In genomic region chr5:159208508-159209437, GRCh38 we compare ENCODE assay signal across 1 cellular context.
A peak's percentile ranks its signal among the peaks of the same experiment; 100 is the strongest.
TF ChIP-seq lines count a peak whose summit lies in the region.

No MANE protein-coding gene starts in this region.

TF ChIP-seq in HepG2, 621 proteins besides CTCF, POLR2A, EP300 and RAD21 (continued from another document and continues in another):
- TF ChIP-seq ZNF451 (CRISPR knock-in tag; IDR thresholded peaks at IDR 0.05) (no peak), ZNF329 (CRISPR knock-in tag; IDR thresholded peaks at IDR 0.05; ENCODE audit: low read depth) (0 out of 2 replicates have a peak, but pooled peaks have one; percentile 14), KLF12 (CRISPR knock-in tag; IDR thresholded peaks at IDR 0.05; ENCODE audit: borderline replicate concordance) (0 out of 2 replicates have a peak, but pooled peaks have one; percentile 6), HINFP (CRISPR knock-in tag; IDR thresholded peaks at IDR 0.05; ENCODE audit: low read depth) (no peak), TBX2 (CRISPR knock-in tag; IDR thresholded peaks at IDR 0.05; ENCODE audit: borderline replicate concordance) (0 out of 2 replicates have a peak, but pooled peaks have one; percentile 4), POGK (CRISPR knock-in tag; conservative IDR thresholded peaks at IDR 0.05) (peak; percentile 10; the same call in 1 of the 2 replicates), ZFAT (CRISPR knock-in tag; conservative IDR thresholded peaks at IDR 0.05) (0 out of 2 replicates have a peak, but pooled peaks have one; percentile 13), RORA (CRISPR knock-in tag; IDR thresholded peaks at IDR 0.05) (no peak), MAF1 (CRISPR knock-in tag; IDR thresholded peaks at IDR 0.05; ENCODE audit: borderline replicate concordance) (0 out of 2 replicates have a peak, but pooled peaks have one; percentile 5), RBFOX2 (IDR thresholded peaks at IDR 0.05; ENCODE audit: low read depth, low read length) (peak; percentile 69; the same call in 1 of the 2 replicates), NFE2L2 (IDR thresholded peaks at IDR 0.05; ENCODE audit: low read length) (no peak), THAP11 (CRISPR knock-in tag; IDR thresholded peaks at IDR 0.05) (peak; percentile 11; the same call in 1 of the 2 replicates), PHF8 (CRISPR knock-in tag; IDR thresholded peaks at IDR 0.05) (peak; percentile 35), ZNF251 (CRISPR knock-in tag; IDR thresholded peaks at IDR 0.05) (no peak), ZMYM4 (CRISPR knock-in tag; IDR thresholded peaks at IDR 0.05) (0 out of 2 replicates have a peak, but pooled peaks have one; percentile 2), ZNF607 (CRISPR knock-in tag; IDR thresholded peaks at IDR 0.05; ENCODE audit: borderline replicate concordance) (0 out of 2 replicates have a peak, but pooled peaks have one; percentile 20), TAF1 (CRISPR knock-in tag; IDR thresholded peaks at IDR 0.05) (peak; percentile 55; the same call in 1 of the 2 replicates), SRY (CRISPR knock-in tag; IDR thresholded peaks at IDR 0.05) (0 out of 2 replicates have a peak, but pooled peaks have one; percentile 11), ZNF788 (CRISPR knock-in tag; IDR thresholded peaks at IDR 0.05; ENCODE audit: borderline replicate concordance) (0 out of 2 replicates have a peak, but pooled peaks have one; percentile 6), ZNF335 (CRISPR knock-in tag; IDR thresholded peaks at IDR 0.05) (0 out of 2 replicates have a peak, but pooled peaks have one; percentile 2), BRD4 (CRISPR knock-in tag; IDR thresholded peaks at IDR 0.05) (peak; percentile 15; the same call in 1 of the 2 replicates), EEA1 (CRISPR knock-in tag; IDR thresholded peaks at IDR 0.05; ENCODE audit: borderline replicate concordance) (0 out of 2 replicates have a peak, but pooled peaks have one; percentile 2), ZNF709 (CRISPR knock-in tag; IDR thresholded peaks at IDR 0.05) (0 out of 2 replicates have a peak, but pooled peaks have one; percentile 6), RFX3 (CRISPR knock-in tag; IDR thresholded peaks at IDR 0.05) (no peak), ZNF691 (CRISPR knock-in tag; IDR thresholded peaks at IDR 0.05; ENCODE audit: borderline replicate concordance, low read depth) (0 out of 2 replicates have a peak, but pooled peaks have one; percentile 48), ZNF574 (CRISPR knock-in tag; IDR thresholded peaks at IDR 0.05) (0 out of 2 replicates have a peak, but pooled peaks have one; percentile 9), MED13 (CRISPR knock-in tag; IDR thresholded peaks at IDR 0.05) (no peak), NR2C2 (CRISPR knock-in tag; IDR thresholded peaks at IDR 0.05; ENCODE audit: borderline replicate concordance) (no peak), GABPB1 (CRISPR knock-in tag; IDR thresholded peaks at IDR 0.05) (peak; percentile 42; the same call in 1 of the 2 replicates), ZNF264 (CRISPR knock-in tag; IDR thresholded peaks at IDR 0.05) (no peak), ZNF281 (CRISPR knock-in tag; IDR thresholded peaks at IDR 0.05; ENCODE audit: borderline replicate concordance) (peak; percentile 36; the same call in 1 of the 2 replicates), SPEN (CRISPR knock-in tag; IDR thresholded peaks at IDR 0.05; ENCODE audit: low read depth) (no peak)
- TF ChIP-seq, protein P1, sequence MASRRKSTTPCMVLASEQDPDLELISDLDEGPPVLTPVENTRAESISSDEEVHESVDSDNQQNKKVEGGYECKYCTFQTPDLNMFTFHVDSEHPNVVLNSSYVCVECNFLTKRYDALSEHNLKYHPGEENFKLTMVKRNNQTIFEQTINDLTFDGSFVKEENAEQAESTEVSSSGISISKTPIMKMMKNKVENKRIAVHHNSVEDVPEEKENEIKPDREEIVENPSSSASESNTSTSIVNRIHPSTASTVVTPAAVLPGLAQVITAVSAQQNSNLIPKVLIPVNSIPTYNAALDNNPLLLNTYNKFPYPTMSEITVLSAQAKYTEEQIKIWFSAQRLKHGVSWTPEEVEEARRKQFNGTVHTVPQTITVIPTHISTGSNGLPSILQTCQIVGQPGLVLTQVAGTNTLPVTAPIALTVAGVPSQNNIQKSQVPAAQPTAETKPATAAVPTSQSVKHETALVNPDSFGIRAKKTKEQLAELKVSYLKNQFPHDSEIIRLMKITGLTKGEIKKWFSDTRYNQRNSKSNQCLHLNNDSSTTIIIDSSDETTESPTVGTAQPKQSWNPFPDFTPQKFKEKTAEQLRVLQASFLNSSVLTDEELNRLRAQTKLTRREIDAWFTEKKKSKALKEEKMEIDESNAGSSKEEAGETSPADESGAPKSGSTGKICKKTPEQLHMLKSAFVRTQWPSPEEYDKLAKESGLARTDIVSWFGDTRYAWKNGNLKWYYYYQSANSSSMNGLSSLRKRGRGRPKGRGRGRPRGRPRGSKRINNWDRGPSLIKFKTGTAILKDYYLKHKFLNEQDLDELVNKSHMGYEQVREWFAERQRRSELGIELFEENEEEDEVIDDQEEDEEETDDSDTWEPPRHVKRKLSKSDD (CRISPR knock-in tag; IDR thresholded peaks at IDR 0.05; ENCODE audit: low read depth): no peak
- TF ChIP-seq, protein P2, sequence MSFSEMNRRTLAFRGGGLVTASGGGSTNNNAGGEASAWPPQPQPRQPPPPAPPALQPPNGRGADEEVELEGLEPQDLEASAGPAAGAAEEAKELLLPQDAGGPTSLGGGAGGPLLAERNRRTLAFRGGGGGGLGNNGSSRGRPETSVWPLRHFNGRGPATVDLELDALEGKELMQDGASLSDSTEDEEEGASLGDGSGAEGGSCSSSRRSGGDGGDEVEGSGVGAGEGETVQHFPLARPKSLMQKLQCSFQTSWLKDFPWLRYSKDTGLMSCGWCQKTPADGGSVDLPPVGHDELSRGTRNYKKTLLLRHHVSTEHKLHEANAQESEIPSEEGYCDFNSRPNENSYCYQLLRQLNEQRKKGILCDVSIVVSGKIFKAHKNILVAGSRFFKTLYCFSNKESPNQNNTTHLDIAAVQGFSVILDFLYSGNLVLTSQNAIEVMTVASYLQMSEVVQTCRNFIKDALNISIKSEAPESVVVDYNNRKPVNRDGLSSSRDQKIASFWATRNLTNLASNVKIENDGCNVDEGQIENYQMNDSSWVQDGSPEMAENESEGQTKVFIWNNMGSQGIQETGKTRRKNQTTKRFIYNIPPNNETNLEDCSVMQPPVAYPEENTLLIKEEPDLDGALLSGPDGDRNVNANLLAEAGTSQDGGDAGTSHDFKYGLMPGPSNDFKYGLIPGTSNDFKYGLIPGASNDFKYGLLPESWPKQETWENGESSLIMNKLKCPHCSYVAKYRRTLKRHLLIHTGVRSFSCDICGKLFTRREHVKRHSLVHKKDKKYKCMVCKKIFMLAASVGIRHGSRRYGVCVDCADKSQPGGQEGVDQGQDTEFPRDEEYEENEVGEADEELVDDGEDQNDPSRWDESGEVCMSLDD (CRISPR knock-in tag; IDR thresholded peaks at IDR 0.05; ENCODE audit: borderline replicate concordance): 0 out of 2 replicates have a peak, but pooled peaks have one; percentile 15
- TF ChIP-seq, protein P3, sequence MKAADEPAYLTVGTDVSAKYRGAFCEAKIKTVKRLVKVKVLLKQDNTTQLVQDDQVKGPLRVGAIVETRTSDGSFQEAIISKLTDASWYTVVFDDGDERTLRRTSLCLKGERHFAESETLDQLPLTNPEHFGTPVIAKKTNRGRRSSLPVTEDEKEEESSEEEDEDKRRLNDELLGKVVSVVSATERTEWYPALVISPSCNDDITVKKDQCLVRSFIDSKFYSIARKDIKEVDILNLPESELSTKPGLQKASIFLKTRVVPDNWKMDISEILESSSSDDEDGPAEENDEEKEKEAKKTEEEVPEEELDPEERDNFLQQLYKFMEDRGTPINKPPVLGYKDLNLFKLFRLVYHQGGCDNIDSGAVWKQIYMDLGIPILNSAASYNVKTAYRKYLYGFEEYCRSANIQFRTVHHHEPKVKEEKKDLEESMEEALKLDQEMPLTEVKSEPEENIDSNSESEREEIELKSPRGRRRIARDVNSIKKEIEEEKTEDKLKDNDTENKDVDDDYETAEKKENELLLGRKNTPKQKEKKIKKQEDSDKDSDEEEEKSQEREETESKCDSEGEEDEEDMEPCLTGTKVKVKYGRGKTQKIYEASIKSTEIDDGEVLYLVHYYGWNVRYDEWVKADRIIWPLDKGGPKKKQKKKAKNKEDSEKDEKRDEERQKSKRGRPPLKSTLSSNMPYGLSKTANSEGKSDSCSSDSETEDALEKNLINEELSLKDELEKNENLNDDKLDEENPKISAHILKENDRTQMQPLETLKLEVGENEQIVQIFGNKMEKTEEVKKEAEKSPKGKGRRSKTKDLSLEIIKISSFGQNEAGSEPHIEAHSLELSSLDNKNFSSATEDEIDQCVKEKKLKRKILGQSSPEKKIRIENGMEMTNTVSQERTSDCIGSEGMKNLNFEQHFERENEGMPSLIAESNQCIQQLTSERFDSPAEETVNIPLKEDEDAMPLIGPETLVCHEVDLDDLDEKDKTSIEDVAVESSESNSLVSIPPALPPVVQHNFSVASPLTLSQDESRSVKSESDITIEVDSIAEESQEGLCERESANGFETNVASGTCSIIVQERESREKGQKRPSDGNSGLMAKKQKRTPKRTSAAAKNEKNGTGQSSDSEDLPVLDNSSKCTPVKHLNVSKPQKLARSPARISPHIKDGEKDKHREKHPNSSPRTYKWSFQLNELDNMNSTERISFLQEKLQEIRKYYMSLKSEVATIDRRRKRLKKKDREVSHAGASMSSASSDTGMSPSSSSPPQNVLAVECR (CRISPR knock-in tag; IDR thresholded peaks at IDR 0.05; ENCODE audit: borderline replicate concordance): peak; percentile 1; the same call in 1 of the 2 replicates
- TF ChIP-seq, protein P4, sequence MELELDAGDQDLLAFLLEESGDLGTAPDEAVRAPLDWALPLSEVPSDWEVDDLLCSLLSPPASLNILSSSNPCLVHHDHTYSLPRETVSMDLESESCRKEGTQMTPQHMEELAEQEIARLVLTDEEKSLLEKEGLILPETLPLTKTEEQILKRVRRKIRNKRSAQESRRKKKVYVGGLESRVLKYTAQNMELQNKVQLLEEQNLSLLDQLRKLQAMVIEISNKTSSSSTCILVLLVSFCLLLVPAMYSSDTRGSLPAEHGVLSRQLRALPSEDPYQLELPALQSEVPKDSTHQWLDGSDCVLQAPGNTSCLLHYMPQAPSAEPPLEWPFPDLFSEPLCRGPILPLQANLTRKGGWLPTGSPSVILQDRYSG (CRISPR knock-in tag; IDR thresholded peaks at IDR 0.05): 0 out of 2 replicates have a peak, but pooled peaks have one; percentile 49
